8 cellular contexts compared by ENCODE assay signal in genomic region chr2:11342561-11343343, GRCh38. TPM values are rescaled to one million over a fixed set of nuclear protein-coding genes. Genes with fewer than 3 reads are reported as not detected.
DNase-seq lines count a peak whose midpoint lies in the region; ATAC-seq and TF ChIP-seq lines count a peak whose summit lies in the region.

No MANE protein-coding gene starts in this region.

- peaks cover 6% of the 10 kb centered on the region for H3K27me3 Mint-ChIP-seq in progenitor cell of endocrine pancreas

- H3K4me3 Mint-ChIP-seq in progenitor cell of endocrine pancreas (ENCODE audit: low read depth): peak overlapping the region; percentile 97

- no peaks in the 10 kb centered on the region for H3K9me3 Mint-ChIP-seq in progenitor cell of endocrine pancreas (ENCODE audit: low read depth)

- TF ChIP-seq CTCF in VCaP (conservative IDR thresholded peaks at IDR 0.05): no peak
- TF ChIP-seq CTCF in foreskin keratinocyte (conservative IDR thresholded peaks at IDR 0.05): no peak
- TF ChIP-seq CTCF in progenitor cell of endocrine pancreas (IDR thresholded peaks at IDR 0.05; ENCODE audit: unreplicated experiment): no peak

- H3K27ac ChIP-seq in VCaP: peak overlapping the region; percentile 100
- H3K27ac ChIP-seq in foreskin keratinocyte: peak overlapping the region; percentile 77

- no peaks in the 10 kb centered on the region for H3K27me3 ChIP-seq in foreskin keratinocyte

- peaks cover 1% of the 10 kb centered on the region for H3K36me3 Mint-ChIP-seq in progenitor cell of endocrine pancreas (ENCODE audit: insufficient read depth)

- H3K4me1 ChIP-seq in foreskin keratinocyte: peaks cover 28% of the 10 kb centered on the region

- ATAC-seq in foreskin keratinocyte: peak; percentile 54
- ATAC-seq in GM21526 (IDR thresholded peaks at IDR 0.05; ENCODE audit: low FRiP score, unreplicated experiment): no peak
- no peak for ATAC-seq in HG02885 (IDR thresholded peaks at IDR 0.05; ENCODE audit: poor library complexity, unreplicated experiment)
- ATAC-seq in GM21381 (IDR thresholded peaks at IDR 0.05; ENCODE audit: unreplicated experiment): no peak

- H3K27ac Mint-ChIP-seq in progenitor cell of endocrine pancreas: peak overlapping the region; percentile 98

- DNase-seq in DMS 273 (lab: John Stamatoyannopoulos, UW; ENCODE audit: unreplicated experiment) (peak; percentile 71), HT1080 (ENCODE audit: low read depth) (peak; percentile 83), foreskin keratinocyte (peak; percentile 50 to 73), progenitor cell of endocrine pancreas (ENCODE audit: low spot score, unreplicated experiment) (no peak)

- peaks cover 33% of the 10 kb centered on the region for H3K4me1 Mint-ChIP-seq in progenitor cell of endocrine pancreas (ENCODE audit: low read depth)

RNA-seq across cellular contexts. Expression of gene ROCK2, which starts 1.7 kb away (rescaled TPM):
- 19.5 and 20.6 TPM in 2 replicates for total RNA-seq in HT1080 (2014; rRNA removed; shearing (Covaris generic))
- 9.9 and 14.0 TPM in 2 replicates for polyA plus RNA-seq in HT1080 (2015; cell fraction: cytosol; rRNA removed)
- 14.3 and 14.6 TPM in 2 replicates for polyA plus RNA-seq in HT1080 (2015; cell fraction: nucleus; rRNA removed)
- total RNA-seq in foreskin keratinocyte: 31.2 and 32.6 TPM in 2 replicates
- polyA plus RNA-seq in foreskin keratinocyte: 3.8 and 4.9 TPM in 2 replicates
- 41.9 and 43.8 TPM in 2 replicates for total RNA-seq in progenitor cell of endocrine pancreas
